Comparison of ENCODE assay signal across 18 cellular contexts in the genomic region with DNA sequence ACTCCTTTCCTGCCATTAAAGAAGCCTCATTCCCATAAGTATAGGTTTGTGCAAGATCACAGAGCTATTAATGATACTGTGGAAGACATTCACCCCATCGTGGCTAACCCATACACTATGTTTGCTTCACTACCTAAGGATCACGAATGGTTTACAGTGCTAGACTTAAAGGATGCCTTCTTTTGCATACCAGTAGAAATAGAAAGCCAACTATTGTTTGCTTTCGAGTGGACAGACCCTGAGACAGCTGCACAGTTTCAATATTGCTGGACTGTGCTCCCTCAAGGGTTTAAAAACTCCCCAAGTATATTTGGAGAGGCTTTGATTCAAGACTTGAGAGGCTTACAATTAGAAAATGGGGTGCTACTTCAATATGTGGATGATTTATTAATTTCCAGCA. TPM values are rescaled to one million over a fixed set of nuclear protein-coding genes. Genes with fewer than 3 reads are reported as not detected.
DNase-seq lines count a peak whose midpoint lies in the region; ATAC-seq and TF ChIP-seq lines count a peak whose summit lies in the region.
"Had no signal": no experiment of that assay in that cellular context is flagged by ENCODE, and none has a peak within 500 bp of the region (broad histone marks: within the 10 kb centered on the region; RNA-seq: fewer than 3 reads in every experiment).

No MANE protein-coding gene starts in this region.

- no peak overlapping the region for H3K27ac Mint-ChIP-seq in activated naive CD8-positive, alpha-beta T cell treated with anti-CD3 and anti-CD28 coated beads, Interleukin-2, amount 50 U/mL, for 24 hours
- H3K27ac Mint-ChIP-seq: CD4-positive, CD25-positive, alpha-beta regulatory T cell; T-cell had no signal

- H3K27me3 Mint-ChIP-seq in activated naive CD8-positive, alpha-beta T cell treated with anti-CD3 and anti-CD28 coated beads, Interleukin-2, amount 50 U/mL, for 24 hours, result no peaks in the 10 kb centered on the region
- H3K27me3 Mint-ChIP-seq: CD4-positive, CD25-positive, alpha-beta regulatory T cell; T-cell had no signal

- peak; percentile 41 for DNase-seq in NCI-H2227 (lab: John Stamatoyannopoulos, UW; ENCODE audit: unreplicated experiment)
- no peak for DNase-seq in NCI-H2227 treated with DMSO at 0.1 percent for 48 hours (lab: John Stamatoyannopoulos, UW)
- no peak for DNase-seq in GM19240 (ENCODE audit: insufficient read length, low spot score)
- DNase-seq in NCI-H446 (lab: John Stamatoyannopoulos, UW), result no peak
- DNase-seq in activated naive CD8-positive, alpha-beta T cell treated with anti-CD3 and anti-CD28 coated beads, Interleukin-2, amount 50 U/mL, for 24 hours, result no peak
- DNase-seq in foreskin keratinocyte, result no peak
- DNase-seq: activated T-cell treated with anti-CD3 and anti-CD28 coated beads for 4 hours; CD4-positive, CD25-positive, alpha-beta regulatory T cell; glutamatergic neuron; islet precursor cell; NCI-H1092; Peyer's patch; stimulated activated CD4-positive, alpha-beta T cell treated with anti-CD3 and anti-CD28 coated beads, Interleukin-12 subunit alpha, Interleukin-12 subunit beta, amount 100 ng/mL, for 4 hours; T-cell had no signal

- no peaks in the 10 kb centered on the region for H3K4me1 ChIP-seq in foreskin keratinocyte
- H3K4me1 ChIP-seq: parathyroid adenoma, Peyer's patch had no signal

- H3K4me1 Mint-ChIP-seq in activated naive CD8-positive, alpha-beta T cell treated with anti-CD3 and anti-CD28 coated beads, Interleukin-2, amount 50 U/mL, for 24 hours, result peaks cover 5% of the 10 kb centered on the region
- H3K4me1 Mint-ChIP-seq: CD4-positive, CD25-positive, alpha-beta regulatory T cell; T-cell had no signal

- H3K9me3 Mint-ChIP-seq in activated naive CD8-positive, alpha-beta T cell treated with anti-CD3 and anti-CD28 coated beads, Interleukin-2, amount 50 U/mL, for 24 hours, result no peaks in the 10 kb centered on the region
- H3K9me3 Mint-ChIP-seq: T-cell had no signal

- H3K27me3 ChIP-seq in foreskin keratinocyte, result no peaks in the 10 kb centered on the region
- H3K27me3 ChIP-seq: Peyer's patch had no signal

- H3K4me3 Mint-ChIP-seq in activated naive CD8-positive, alpha-beta T cell treated with anti-CD3 and anti-CD28 coated beads, Interleukin-2, amount 50 U/mL, for 24 hours, result no peak overlapping the region
- H3K4me3 Mint-ChIP-seq: CD4-positive, CD25-positive, alpha-beta regulatory T cell; T-cell had no signal

- TF ChIP-seq CTCF in foreskin keratinocyte (conservative IDR thresholded peaks at IDR 0.05), result no peak

- no peak overlapping the region for H3K27ac ChIP-seq in foreskin keratinocyte
- H3K27ac ChIP-seq: 22Rv1, parathyroid adenoma, Peyer's patch had no signal

- ATAC-seq in GM21717 (IDR thresholded peaks at IDR 0.05; ENCODE audit: unreplicated experiment), result peak; percentile 45
- peak; percentile 63 for ATAC-seq in HG03066 (IDR thresholded peaks at IDR 0.05; ENCODE audit: low read depth, unreplicated experiment)
- no peak for ATAC-seq in activated naive CD8-positive, alpha-beta T cell treated with anti-CD3 and anti-CD28 coated beads, Interleukin-2, amount 50 U/mL, for 24 hours
- no peak for ATAC-seq in foreskin keratinocyte

- no peaks in the 10 kb centered on the region for H3K36me3 Mint-ChIP-seq in activated naive CD8-positive, alpha-beta T cell treated with anti-CD3 and anti-CD28 coated beads, Interleukin-2, amount 50 U/mL, for 24 hours (ENCODE audit: low read depth)
- H3K36me3 Mint-ChIP-seq: CD4-positive, CD25-positive, alpha-beta regulatory T cell; T-cell had no signal

RNA-seq across cellular contexts. Expression of a gene that starts 16.0 kb away (rescaled TPM):
- 67.6 and 73.4 TPM in 2 replicates for total RNA-seq in foreskin keratinocyte
- polyA plus RNA-seq in foreskin keratinocyte, result 36.2 and 38.9 TPM in 2 replicates

Comparison
In these comparisons a context has a peak if more than half of its experiments do, and no peak if none do; other contexts are left out.
1. ATAC-seq: peak in GM21717 (single experiment) and HG03066 (single experiment); none in activated naive CD8-positive, alpha-beta T cell treated with anti-CD3 and anti-CD28 coated beads, Interleukin-2, amount 50 U/mL, for 24 hours (single experiment) and foreskin keratinocyte (single experiment).